In genomic region chr1:160108888-160109662, GRCh38 we compare ENCODE assay signal across 8 cellular contexts. TPM values are rescaled to one million over a fixed set of nuclear protein-coding genes. Genes with fewer than 3 reads are reported as not detected.
DNase-seq lines count a peak whose midpoint lies in the region; FAIRE-seq and TF ChIP-seq lines count a peak whose summit lies in the region.

No MANE protein-coding gene starts in this region.

- no peaks in the 10 kb centered on the region for H3K36me3 ChIP-seq in astrocyte (ENCODE audit: insufficient read depth, low read length)
- H3K36me3 ChIP-seq in testis (ENCODE audit: low read depth, missing control alignments), result no peaks in the 10 kb centered on the region

- H3K9ac ChIP-seq in astrocyte (ENCODE audit: low read length), result no peak overlapping the region

- DNase-seq in NCI-H146 (lab: John Stamatoyannopoulos, UW) (peak; percentile 7), NCI-H146 treated with DMSO at 0.1 percent for 48 hours (lab: John Stamatoyannopoulos, UW; ENCODE audit: unreplicated experiment) (no peak), NCI-H226 (peak; percentile 30), astrocyte (ENCODE audit: low read depth) (peak; percentile 22), inferior parietal cortex (ENCODE audit: extremely low spot score) (peak; percentile 59), testis (peak; percentile 59), NCI-H526 treated with DMSO at 0.1 percent for 48 hours (lab: John Stamatoyannopoulos, UW) (no peak), NCI-H1092 (lab: John Stamatoyannopoulos, UW) (no peak)

- H3K4me1 ChIP-seq in astrocyte (ENCODE audit: insufficient read depth, low read length) (no peaks in the 10 kb centered on the region), testis (peaks cover 37% of the 10 kb centered on the region)

- peaks cover 24% of the 10 kb centered on the region for H3K27me3 Mint-ChIP-seq in astrocyte (ENCODE audit: low read depth, unreplicated experiment)

- WGBS in testis, 2 donors, result 44 to 48% methylated on average over 6 of the region's 6 CpGs

- H3K36me3 Mint-ChIP-seq in astrocyte (ENCODE audit: low read depth, unreplicated experiment), result no peaks in the 10 kb centered on the region

- peaks cover 4% of the 10 kb centered on the region for H3K9me3 Mint-ChIP-seq in astrocyte (ENCODE audit: unreplicated experiment)

- intact Hi-C loops in testis (cut with DNase I; ENCODE audit: low total_unique reads), result loop anchor here (10.0 kb wide), 1 partner anchor 86 kb away; the partner anchor contains the start of gene CASQ1

- H3K9me3 ChIP-seq in astrocyte (ENCODE audit: insufficient read depth, low read depth, low read length) (no peaks in the 10 kb centered on the region), testis (no peaks in the 10 kb centered on the region)

- H3K4me2 ChIP-seq in astrocyte (ENCODE audit: low read length), result no peak overlapping the region

- peak overlapping the region; percentile 65 for H3K27ac Mint-ChIP-seq in astrocyte (ENCODE audit: unreplicated experiment)

- H3K4me3 ChIP-seq in astrocyte (ENCODE audit: insufficient read depth, low read depth, low read length), result no peak overlapping the region
- no peak overlapping the region for H3K4me3 ChIP-seq in testis

- H2AFZ ChIP-seq in astrocyte (ENCODE audit: low read depth, low read length), result no peak overlapping the region

- no peaks in the 10 kb centered on the region for H3K79me2 ChIP-seq in astrocyte (ENCODE audit: insufficient read depth, low read length)

- no peak for TF ChIP-seq POLR2A in testis (IDR thresholded peaks at IDR 0.05)

- no peak for FAIRE-seq in astrocyte (lab: Jason Lieb, UNC)

- peaks cover 19% of the 10 kb centered on the region for H3K27me3 ChIP-seq in astrocyte (ENCODE audit: insufficient read depth, low read length)
- H3K27me3 ChIP-seq in testis, result no peaks in the 10 kb centered on the region

- TF ChIP-seq CTCF in astrocyte (IDR thresholded peaks at IDR 0.05; ENCODE audit: insufficient read depth, low read depth, low read length), result peak; percentile 66
- TF ChIP-seq CTCF in testis (IDR thresholded peaks at IDR 0.05), result peak in 2 of 3 experiments; percentile 47 to 53

- H3K4me3 Mint-ChIP-seq in astrocyte (ENCODE audit: unreplicated experiment), result no peak overlapping the region

- no peaks in the 10 kb centered on the region for H4K20me1 ChIP-seq in astrocyte (ENCODE audit: insufficient read depth, low read length)

- H3K27ac ChIP-seq in astrocyte (ENCODE audit: low read depth, low read length) (no peak overlapping the region), testis (no peak overlapping the region)

- peaks cover 17% of the 10 kb centered on the region for H3K4me1 Mint-ChIP-seq in astrocyte (ENCODE audit: low read depth, unreplicated experiment)

RNA-seq across cellular contexts. Expression of gene ATP1A2, which starts 6.5 kb away (rescaled TPM):
- total RNA-seq in astrocyte, result 2.5 and 3.5 TPM in 2 replicates
- 10 to 100 TPM; 14.2 to 27.9 TPM for total RNA-seq in testis
- 13.2 TPM for polyA plus RNA-seq in testis (ENCODE audit: insufficient read depth, low read depth, low replicate concordance)

RNA-seq across cellular contexts. Expression of gene IGSF8, which starts 10.7 kb away (rescaled TPM):
- total RNA-seq in astrocyte (42.8 and 45.8 TPM in 2 replicates), testis (100 to 1,000 TPM; 104 to 119 TPM)
- polyA plus RNA-seq in testis (ENCODE audit: insufficient read depth, low read depth, low replicate concordance), result 79.8 TPM

RNA-seq across cellular contexts. Expression of gene KCNJ9, which starts 27.7 kb away (rescaled TPM):
- total RNA-seq in astrocyte (not detected in 2 replicates), testis (under 1 TPM; 0.55 to 0.68 TPM)
- polyA plus RNA-seq in testis (ENCODE audit: insufficient read depth, low read depth, low replicate concordance), result 0.37 TPM

RNA-seq across cellular contexts. Expression of gene KCNJ10, which starts 39.1 kb away (rescaled TPM):
- 0.27 and 0.29 TPM in 2 replicates for total RNA-seq in astrocyte
- 1 to 10 TPM in 1 of 2 donors, under 1 TPM in 1; 0.79 to 1.5 TPM for total RNA-seq in testis
- 1.9 TPM for polyA plus RNA-seq in testis (ENCODE audit: insufficient read depth, low read depth, low replicate concordance)

RNA-seq across cellular contexts. Expression of gene ATP1A4, which starts 42.3 kb away (rescaled TPM):
- not detected in 2 replicates for total RNA-seq in astrocyte
- 10 to 100 TPM; 13.3 to 23.0 TPM for total RNA-seq in testis
- polyA plus RNA-seq in testis (ENCODE audit: insufficient read depth, low read depth, low replicate concordance), result 38.6 TPM

Comparison
In these comparisons a context has a peak if more than half of its experiments do, and no peak if none do; other contexts are left out.
1. DNase-seq: peak in NCI-H146 (single experiment), NCI-H226 (single experiment), astrocyte (single experiment), inferior parietal cortex (single experiment) and testis (single experiment); none in NCI-H146 treated with DMSO at 0.1 percent for 48 hours (single experiment), NCI-H526 treated with DMSO at 0.1 percent for 48 hours (single experiment) and NCI-H1092 (single experiment).